ENCODE assay signal across 27 cellular contexts in genomic region chr6:26390504-26390903, GRCh38.
"Had no signal": no experiment of that assay in that cellular context is flagged by ENCODE, and none has a peak within 500 bp of the region (broad histone marks: within the 10 kb centered on the region; RNA-seq: fewer than 3 reads in every experiment).

No MANE protein-coding gene starts in this region.

- H3K9me3 Mint-ChIP-seq: effector memory CD8-positive, alpha-beta T cell; mesothelial cell of epicardium; naive B cell; natural killer cell treated with Interleukin-12 subunit alpha and Interleukin-12 subunit beta and Interleukin-15 and Interleukin-18, amount 100 ng/mL, for 72 hours; neural crest cell; stimulated activated naive B cell treated with anti-CD40 and anti-IgM and Interleukin-4, amounts not matched to agents 10 μg/mL and 1 μg/mL and 100 μg/mL, for 72 hours; stimulated activated naive CD8-positive, alpha-beta T cell treated with anti-CD3 and anti-CD28 coated beads, Interleukin-15, Interleukin-2, amounts not matched to agents 100 ng/mL and 50 ng/mL, for 24 hours had no signal

- H3K9me3 ChIP-seq: gastroesophageal sphincter, heart left ventricle, left lung, mucosa of descending colon, right lobe of liver, suprapubic skin, transverse colon, upper lobe of right lung, uterus had no signal

- ATAC-seq: effector memory CD8-positive, alpha-beta T cell; gastroesophageal sphincter; heart left ventricle; left cardiac atrium; left lung; mucosa of descending colon; natural killer cell treated with Interleukin-12 subunit alpha and Interleukin-12 subunit beta and Interleukin-15 and Interleukin-18, amount 100 ng/mL, for 72 hours; stimulated activated naive B cell treated with anti-CD40 and anti-IgM and Interleukin-4, amounts not matched to agents 10 μg/mL and 1 μg/mL and 100 μg/mL, for 72 hours; upper lobe of right lung had no signal

- H3K27me3 ChIP-seq: gastroesophageal sphincter, heart left ventricle, hepatocyte, left lung, right lobe of liver, suprapubic skin, transverse colon, upper lobe of right lung, uterus had no signal

- H3K27ac Mint-ChIP-seq: effector memory CD8-positive, alpha-beta T cell; mesothelial cell of epicardium; natural killer cell treated with Interleukin-12 subunit alpha and Interleukin-12 subunit beta and Interleukin-15 and Interleukin-18, amount 100 ng/mL, for 72 hours; stimulated activated naive B cell treated with anti-CD40 and anti-IgM and Interleukin-4, amounts not matched to agents 10 μg/mL and 1 μg/mL and 100 μg/mL, for 72 hours; stimulated activated naive CD8-positive, alpha-beta T cell treated with anti-CD3 and anti-CD28 coated beads, Interleukin-15, Interleukin-2, amounts not matched to agents 100 ng/mL and 50 ng/mL, for 24 hours had no signal

- H3K79me2 ChIP-seq: hepatocyte, parathyroid adenoma had no signal

- H3K9ac ChIP-seq: parathyroid adenoma had no signal

- H3K4me3 ChIP-seq: coronary artery, gastroesophageal sphincter, heart left ventricle, hepatocyte, left lung, mucosa of descending colon, right lobe of liver, suprapubic skin, transverse colon, upper lobe of right lung, uterus had no signal

- H3K4me2 ChIP-seq: hepatocyte had no signal

- H2AFZ ChIP-seq: hepatocyte, parathyroid adenoma had no signal

- H3K27ac ChIP-seq: coronary artery, gastroesophageal sphincter, heart left ventricle, hepatocyte, left lung, parathyroid adenoma, right lobe of liver, suprapubic skin, transverse colon, upper lobe of right lung, uterus had no signal

- H3K4me1 ChIP-seq: gastroesophageal sphincter, parathyroid adenoma, right lobe of liver, upper lobe of right lung, uterus had no signal

- H3K4me3 Mint-ChIP-seq: effector memory CD8-positive, alpha-beta T cell; mesothelial cell of epicardium; natural killer cell treated with Interleukin-12 subunit alpha and Interleukin-12 subunit beta and Interleukin-15 and Interleukin-18, amount 100 ng/mL, for 72 hours; neural crest cell; stimulated activated naive B cell treated with anti-CD40 and anti-IgM and Interleukin-4, amounts not matched to agents 10 μg/mL and 1 μg/mL and 100 μg/mL, for 72 hours; stimulated activated naive CD8-positive, alpha-beta T cell treated with anti-CD3 and anti-CD28 coated beads, Interleukin-15, Interleukin-2, amounts not matched to agents 100 ng/mL and 50 ng/mL, for 24 hours had no signal

- DNase-seq: dermis blood vessel endothelial cell; effector memory CD8-positive, alpha-beta T cell; foreskin fibroblast; heart left ventricle; left cardiac atrium; left lung; mesenchymal stem cell; mucosa of descending colon; naive B cell; right lobe of liver; small intestine; stimulated activated CD4-positive, alpha-beta T cell treated with anti-CD3 and anti-CD28 coated beads, Interleukin-15, amount 100 ng/mL, for 24 hours; stimulated activated CD4-positive, alpha-beta T cell treated with anti-CD3 and anti-CD28 coated beads, Interleukin-2, amount 100 ng/mL, for 48 hours; stimulated activated naive B cell treated with anti-CD40 and anti-IgM and Interleukin-4, amounts not matched to agents 10 μg/mL and 1 μg/mL and 100 μg/mL, for 72 hours; transverse colon; upper lobe of right lung; uterus had no signal

- H3K36me3 ChIP-seq: right lobe of liver, uterus had no signal

- H3K27me3 Mint-ChIP-seq: effector memory CD8-positive, alpha-beta T cell; naive B cell; natural killer cell treated with Interleukin-12 subunit alpha and Interleukin-12 subunit beta and Interleukin-15 and Interleukin-18, amount 100 ng/mL, for 72 hours; progenitor cell of endocrine pancreas; stimulated activated naive B cell treated with anti-CD40 and anti-IgM and Interleukin-4, amounts not matched to agents 10 μg/mL and 1 μg/mL and 100 μg/mL, for 72 hours; stimulated activated naive CD8-positive, alpha-beta T cell treated with anti-CD3 and anti-CD28 coated beads, Interleukin-15, Interleukin-2, amounts not matched to agents 100 ng/mL and 50 ng/mL, for 24 hours had no signal
